ENCODE assay signal across 9 cellular contexts in the genomic region with DNA sequence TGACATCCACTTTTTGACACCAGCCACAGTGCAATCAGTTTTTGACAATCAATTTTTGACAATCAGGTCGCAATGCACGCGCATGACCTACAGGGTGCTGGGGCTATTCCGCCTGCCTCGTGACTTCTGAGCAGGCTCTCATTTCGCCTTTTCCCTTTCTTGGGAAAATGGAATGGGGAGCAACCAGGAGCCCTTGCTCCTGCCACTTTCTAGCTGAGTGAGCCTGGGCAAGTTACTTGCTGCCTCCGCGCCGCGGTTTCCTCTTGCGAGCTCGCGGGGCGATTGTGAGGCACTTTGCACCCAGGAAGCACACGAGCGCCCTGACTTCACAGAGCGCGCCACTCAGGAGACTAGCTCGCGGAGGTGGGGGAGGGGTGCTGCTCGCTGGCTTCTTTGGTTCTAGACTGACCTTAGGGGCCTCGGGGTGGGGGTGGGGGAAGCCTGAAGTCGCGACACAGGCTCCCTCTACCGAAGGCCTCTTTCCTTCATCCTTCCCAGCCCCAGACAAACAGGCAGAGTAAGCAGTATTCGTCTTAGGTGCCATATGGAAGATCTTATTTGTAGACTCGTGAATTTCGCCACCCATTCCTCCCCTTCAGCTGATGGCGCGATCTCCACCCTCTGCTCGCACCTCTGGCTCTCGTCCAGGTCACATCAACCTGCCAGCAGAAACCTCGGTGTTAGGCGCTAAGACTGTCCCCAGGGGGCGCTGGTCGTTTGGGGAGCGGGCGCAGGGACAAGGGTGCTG. TPM values are rescaled to one million over a fixed set of nuclear protein-coding genes. Genes with fewer than 3 reads are reported as not detected.
A peak's percentile ranks its signal among the peaks of the same experiment; 100 is the strongest.
DNase-seq lines count a peak whose midpoint lies in the region; ATAC-seq and TF ChIP-seq lines count a peak whose summit lies in the region.
"Had no signal": no experiment of that assay in that cellular context is flagged by ENCODE, and none has a peak within 500 bp of the region (broad histone marks: within the 10 kb centered on the region; RNA-seq: fewer than 3 reads in every experiment).

No MANE protein-coding gene starts in this region.

- no peak for TF ChIP-seq POLR2A in thyroid gland (IDR thresholded peaks at IDR 0.05)

- no peaks in the 10 kb centered on the region for H3K9me2 ChIP-seq in MM.1S (replicated peaks; ENCODE audit: insufficient read depth, low read length)

- no peak overlapping the region for H3K14ac ChIP-seq in trophoblast cell (ENCODE audit: low read length)

- H3K79me1 ChIP-seq in trophoblast cell (ENCODE audit: low read length): no peaks in the 10 kb centered on the region

- H3K4me1 Mint-ChIP-seq in activated naive CD8-positive, alpha-beta T cell treated with anti-CD3 and anti-CD28 coated beads, Interleukin-2, amount 50 U/mL, for 24 hours: peaks cover 37% of the 10 kb centered on the region

- no peaks in the 10 kb centered on the region for H3K27me3 Mint-ChIP-seq in activated naive CD8-positive, alpha-beta T cell treated with anti-CD3 and anti-CD28 coated beads, Interleukin-2, amount 50 U/mL, for 24 hours

- no peak overlapping the region for H2BK120ac ChIP-seq in trophoblast cell (ENCODE audit: insufficient read depth, low read length, poor library complexity)

- H4K12ac ChIP-seq in trophoblast cell (ENCODE audit: low read depth, low read length): no peak overlapping the region

- H4K20me1 ChIP-seq in MM.1S (ENCODE audit: insufficient read depth, low read length): no peaks in the 10 kb centered on the region

- TF ChIP-seq CTCF in MM.1S (IDR thresholded peaks at IDR 0.05; ENCODE audit: low read length) (peak; percentile 86), thyroid gland (IDR thresholded peaks at IDR 0.05) (peak; percentile 54 to 87 (median 79))

- no peaks in the 10 kb centered on the region for H3K36me3 ChIP-seq in MM.1S (replicated peaks; ENCODE audit: insufficient read depth, low read length)
- H3K36me3 ChIP-seq in trophoblast cell (ENCODE audit: control insufficient read depth in 1 of 2, insufficient read depth in 2 of 2, low read length in 2 of 2): peaks cover 7 to 8% of the 10 kb centered on the region in 2 experiments
- no peaks in the 10 kb centered on the region for H3K36me3 ChIP-seq in thyroid gland

- peaks cover 8% of the 10 kb centered on the region for H3K36me3 Mint-ChIP-seq in activated naive CD8-positive, alpha-beta T cell treated with anti-CD3 and anti-CD28 coated beads, Interleukin-2, amount 50 U/mL, for 24 hours (ENCODE audit: low read depth)

- H3K4me3 Mint-ChIP-seq in activated naive CD8-positive, alpha-beta T cell treated with anti-CD3 and anti-CD28 coated beads, Interleukin-2, amount 50 U/mL, for 24 hours: peak overlapping the region; percentile 85

- H3F3A ChIP-seq in MM.1S (ENCODE audit: insufficient read depth, low read length): peaks cover 7% of the 10 kb centered on the region

- H3K4me3 ChIP-seq in MM.1S (ENCODE audit: low read length) (no peak overlapping the region; the same call in 1 of the 2 replicates), trophoblast cell (ENCODE audit: low read depth, low read length) (no peak overlapping the region), thyroid gland (replicated peaks in 1 of 3) (peak overlapping the region in 2 of 3 donors; percentile 9 to 10)

- ATAC-seq in GM21529 (IDR thresholded peaks at IDR 0.05; ENCODE audit: unreplicated experiment): peak; percentile 72
- peak; percentile 93 for ATAC-seq in activated naive CD8-positive, alpha-beta T cell treated with anti-CD3 and anti-CD28 coated beads, Interleukin-2, amount 50 U/mL, for 24 hours

- no peak overlapping the region for H3K4ac ChIP-seq in trophoblast cell (ENCODE audit: low read depth, low read length)

- no peak overlapping the region for H3K9ac ChIP-seq in MM.1S (ENCODE audit: low read length)
- no peak overlapping the region for H3K9ac ChIP-seq in trophoblast cell (ENCODE audit: low read length)

- H3K9me3 Mint-ChIP-seq in activated naive CD8-positive, alpha-beta T cell treated with anti-CD3 and anti-CD28 coated beads, Interleukin-2, amount 50 U/mL, for 24 hours: no peaks in the 10 kb centered on the region

- no peak overlapping the region for H3K18ac ChIP-seq in trophoblast cell (ENCODE audit: low read length)

- H2BK12ac ChIP-seq in trophoblast cell (ENCODE audit: low read length): no peak overlapping the region

- intact Hi-C loops in cardiac septum (cut with DNase I) (loop anchor here (2.0 to 5.0 kb wide), 2 partner anchors 34 to 63 kb away; partner anchors contain the start of gene DBNDD2), thyroid gland (cut with DNase I) (loop anchor here (5.0 kb wide), 2 partner anchors 56 to 64 kb away; no protein-coding TSS in a partner anchor)

- WGBS in trophoblast cell (ENCODE audit: extremely low coverage, insufficient coverage, insufficient read length): no CpG with 5 or more reads among the region's 38 CpGs
- 13 to 22% methylated on average over 18 to 31 of the region's 38 CpGs for WGBS in thyroid gland, 2 donors

- H3K27ac ChIP-seq in MM.1S (ENCODE audit: low read length) (no peak overlapping the region), trophoblast cell (ENCODE audit: low read depth, low read length) (no peak overlapping the region), thyroid gland (no peak overlapping the region)

- no peak overlapping the region for H2AK5ac ChIP-seq in trophoblast cell (ENCODE audit: low read length)

- H4K91ac ChIP-seq in trophoblast cell (ENCODE audit: low read depth, low read length): no peak overlapping the region

- peak overlapping the region; percentile 90 for H3K27ac Mint-ChIP-seq in activated naive CD8-positive, alpha-beta T cell treated with anti-CD3 and anti-CD28 coated beads, Interleukin-2, amount 50 U/mL, for 24 hours

- H2AFZ ChIP-seq in MM.1S (ENCODE audit: low read length) (no peak overlapping the region), trophoblast cell (ENCODE audit: insufficient read depth, low read length, poor library complexity) (no peak overlapping the region)

- DNase-seq in CD1c-positive myeloid dendritic cell (ENCODE audit: extremely low spot score) (peak; percentile 88), MM.1S (peak; percentile 65), SW480 (ENCODE audit: low spot score) (peak; percentile 79), cardiac septum (ENCODE audit: low spot score) (peak; percentile 95), trophoblast cell (peak; percentile 73 to 90), thyroid gland (peak; percentile 82 to 89)
- peak; percentile 95 for DNase-seq in activated naive CD8-positive, alpha-beta T cell treated with anti-CD3 and anti-CD28 coated beads, Interleukin-2, amount 50 U/mL, for 24 hours

- H3K27me3 ChIP-seq in MM.1S (replicated peaks; ENCODE audit: insufficient read depth, low read length) (no peaks in the 10 kb centered on the region), trophoblast cell (ENCODE audit: insufficient read depth, low read length) (no peaks in the 10 kb centered on the region), thyroid gland (no peaks in the 10 kb centered on the region)

- peak overlapping the region; percentile 22; the same call in 1 of the 2 replicates for H3K4me2 ChIP-seq in MM.1S (ENCODE audit: low read depth, low read length)
- peak overlapping the region; percentile 58 for H3K4me2 ChIP-seq in trophoblast cell (ENCODE audit: low read length)

- H3K9me3 ChIP-seq in MM.1S (replicated peaks; ENCODE audit: insufficient read depth, low read length): no peaks in the 10 kb centered on the region
- no peaks in the 10 kb centered on the region for H3K9me3 ChIP-seq in trophoblast cell (ENCODE audit: insufficient read depth, low read depth, low read length)
- H3K9me3 ChIP-seq in thyroid gland: no peaks in the 10 kb centered on the region

- no peak overlapping the region for H3K23ac ChIP-seq in trophoblast cell (ENCODE audit: low read length)

- H3K4me1 ChIP-seq in MM.1S (ENCODE audit: low read length) (peaks cover 9% of the 10 kb centered on the region), trophoblast cell (ENCODE audit: control insufficient read depth in 1 of 2, insufficient read depth in 2 of 2, low read length in 2 of 2) (peaks cover 3 to 6% of the 10 kb centered on the region in 2 experiments), thyroid gland (peaks cover 14 to 28% of the 10 kb centered on the region in 2 donors)

- H3K79me2 ChIP-seq in MM.1S (ENCODE audit: low read length) (no peaks in the 10 kb centered on the region), trophoblast cell (ENCODE audit: control insufficient read depth, insufficient read depth, low read length, poor library complexity) (no peaks in the 10 kb centered on the region)

- no peak overlapping the region for H4K8ac ChIP-seq in trophoblast cell (ENCODE audit: low read depth, low read length)

- H2BK5ac ChIP-seq in trophoblast cell (ENCODE audit: low read depth, low read length, poor library complexity): no peak overlapping the region

RNA-seq across cellular contexts. Expression of gene TP53TG5, which starts 4.6 kb away (rescaled TPM):
- 2.2 TPM for total RNA-seq in cardiac septum
- not detected in 2 replicates for polyA plus RNA-seq in trophoblast cell (2013)
- not detected for total RNA-seq in thyroid gland
- total RNA-seq: T-helper 1 cell treated with Interleukin-12 subunit alpha and Interleukin-12 subunit beta and Interleukin-4 antibody, amounts not matched to agents 30 ng/mL and 1 ng/mL, for 36 hours had no signal

RNA-seq across cellular contexts. Expression of gene SYS1, which starts 10.6 kb away (rescaled TPM):
- 17.4 TPM for total RNA-seq in cardiac septum
- polyA plus RNA-seq in trophoblast cell (2013): 14.7 and 15.0 TPM in 2 replicates
- total RNA-seq in thyroid gland: 10 to 100 TPM; 52.7 to 86.1 (median 76.6) TPM

RNA-seq across cellular contexts. Expression of gene SDC4, which starts 25.3 kb away (rescaled TPM):
- total RNA-seq in cardiac septum (100 TPM), thyroid gland (100 to 1,000 TPM in 1 of 4 donors, 10 to 100 TPM in 3; 35.5 to 101 (median 63.3) TPM)
- polyA plus RNA-seq in trophoblast cell (2013): 89.9 and 90.3 TPM in 2 replicates

RNA-seq across cellular contexts. Expression of gene DBNDD2, which starts 34.6 kb away (rescaled TPM):
- 209 TPM for total RNA-seq in cardiac septum
- polyA plus RNA-seq in trophoblast cell (2013): 10.9 and 13.1 TPM in 2 replicates
- 10 to 100 TPM; 12.1 to 47.4 (median 20.9) TPM for total RNA-seq in thyroid gland

RNA-seq across cellular contexts. Expression of gene PIGT, which starts 42.4 kb away (rescaled TPM):
- 139 TPM for total RNA-seq in cardiac septum
- polyA plus RNA-seq in trophoblast cell (2013): 72.1 and 75.4 TPM in 2 replicates
- total RNA-seq in thyroid gland: 100 to 1,000 TPM in 3 of 4 donors, 10 to 100 TPM in 1; 85.0 to 122 (median 114) TPM

Comparison
In these comparisons a context has a peak if more than half of its experiments do, and no peak if none do; other contexts are left out.
1. H3K4me3 ChIP-seq: peak in thyroid gland (2 of 3); none in MM.1S (single experiment) and trophoblast cell (single experiment).
2. Peak in every context shown above with its lines, with median percentiles within 50 percentile points of each other: DNase-seq.